Comparison of ENCODE assay signal across 1 cellular context in the genomic region with DNA sequence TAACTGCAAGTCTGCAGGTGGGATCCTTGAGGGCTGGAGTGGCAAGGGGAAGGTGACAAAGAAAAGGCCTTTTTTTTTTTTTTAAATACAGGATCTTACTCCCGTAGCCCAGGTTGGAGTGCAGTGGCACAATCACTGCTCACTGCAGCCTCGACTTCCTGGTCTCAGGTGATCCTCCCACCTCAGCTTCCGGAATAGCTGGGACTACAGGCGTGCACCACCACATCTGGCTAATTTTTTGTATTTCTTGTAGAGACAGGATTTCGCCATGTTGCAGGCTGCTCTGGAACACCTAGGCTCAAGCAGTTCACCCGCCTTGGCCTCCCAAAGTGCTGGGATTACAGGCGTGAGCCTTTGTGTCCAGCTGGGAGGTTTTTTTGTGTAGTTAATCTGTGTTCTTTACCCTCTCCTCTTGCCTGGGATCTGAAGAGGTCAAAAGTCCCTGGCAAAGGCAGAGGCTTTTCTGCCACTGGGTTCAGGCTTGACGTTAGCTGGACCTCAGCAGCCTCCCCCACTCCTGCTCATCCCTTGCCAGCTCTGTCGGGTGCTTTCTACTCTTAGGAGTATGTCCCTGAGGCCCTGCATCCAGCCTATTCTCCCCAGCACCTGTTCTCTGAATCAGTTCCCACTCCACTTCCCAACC.
A peak's percentile ranks its signal among the peaks of the same experiment; 100 is the strongest.
TF ChIP-seq lines count a peak whose summit lies in the region.

No MANE protein-coding gene starts in this region.

TF ChIP-seq in liver, 16 proteins besides CTCF, POLR2A, EP300 and RAD21 (continued from another document):
- TF ChIP-seq, protein P1, sequence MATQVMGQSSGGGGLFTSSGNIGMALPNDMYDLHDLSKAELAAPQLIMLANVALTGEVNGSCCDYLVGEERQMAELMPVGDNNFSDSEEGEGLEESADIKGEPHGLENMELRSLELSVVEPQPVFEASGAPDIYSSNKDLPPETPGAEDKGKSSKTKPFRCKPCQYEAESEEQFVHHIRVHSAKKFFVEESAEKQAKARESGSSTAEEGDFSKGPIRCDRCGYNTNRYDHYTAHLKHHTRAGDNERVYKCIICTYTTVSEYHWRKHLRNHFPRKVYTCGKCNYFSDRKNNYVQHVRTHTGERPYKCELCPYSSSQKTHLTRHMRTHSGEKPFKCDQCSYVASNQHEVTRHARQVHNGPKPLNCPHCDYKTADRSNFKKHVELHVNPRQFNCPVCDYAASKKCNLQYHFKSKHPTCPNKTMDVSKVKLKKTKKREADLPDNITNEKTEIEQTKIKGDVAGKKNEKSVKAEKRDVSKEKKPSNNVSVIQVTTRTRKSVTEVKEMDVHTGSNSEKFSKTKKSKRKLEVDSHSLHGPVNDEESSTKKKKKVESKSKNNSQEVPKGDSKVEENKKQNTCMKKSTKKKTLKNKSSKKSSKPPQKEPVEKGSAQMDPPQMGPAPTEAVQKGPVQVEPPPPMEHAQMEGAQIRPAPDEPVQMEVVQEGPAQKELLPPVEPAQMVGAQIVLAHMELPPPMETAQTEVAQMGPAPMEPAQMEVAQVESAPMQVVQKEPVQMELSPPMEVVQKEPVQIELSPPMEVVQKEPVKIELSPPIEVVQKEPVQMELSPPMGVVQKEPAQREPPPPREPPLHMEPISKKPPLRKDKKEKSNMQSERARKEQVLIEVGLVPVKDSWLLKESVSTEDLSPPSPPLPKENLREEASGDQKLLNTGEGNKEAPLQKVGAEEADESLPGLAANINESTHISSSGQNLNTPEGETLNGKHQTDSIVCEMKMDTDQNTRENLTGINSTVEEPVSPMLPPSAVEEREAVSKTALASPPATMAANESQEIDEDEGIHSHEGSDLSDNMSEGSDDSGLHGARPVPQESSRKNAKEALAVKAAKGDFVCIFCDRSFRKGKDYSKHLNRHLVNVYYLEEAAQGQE (IDR thresholded peaks at IDR 0.05) = peak; percentile 88
- TF ChIP-seq YY1 (IDR thresholded peaks at IDR 0.05) (peak; percentile 74), GABPA (IDR thresholded peaks at IDR 0.05 in 1 of 2, conservative IDR thresholded peaks at IDR 0.05 in 1 of 2) (peak; percentile 33 to 34), SP1 (IDR thresholded peaks at IDR 0.05) (peak; percentile 90), HNF4G (IDR thresholded peaks at IDR 0.05) (peak; percentile 75)
TF ChIP-seq in liver: peak in this region for 14.
